ENCODE assay signal across 9 cellular contexts in genomic region chr16:85136705-85137322, GRCh38. TPM values are rescaled to one million over a fixed set of nuclear protein-coding genes. Genes with fewer than 3 reads are reported as not detected.
A peak's percentile ranks its signal among the peaks of the same experiment; 100 is the strongest.
DNase-seq lines count a peak whose midpoint lies in the region; ATAC-seq and TF ChIP-seq lines count a peak whose summit lies in the region.
"Had no signal": no experiment of that assay in that cellular context is flagged by ENCODE, and none has a peak within 500 bp of the region (broad histone marks: within the 10 kb centered on the region; RNA-seq: fewer than 3 reads in every experiment).

No MANE protein-coding gene starts in this region.

- H2BK5ac ChIP-seq in IMR-90 (ENCODE audit: low read depth, low read length, poor library complexity, severe bottlenecking), result no peak overlapping the region

- intact Hi-C loops in IMR-90 (cut with micrococcal nuclease) (no loop called here), body of pancreas (cut with DNase I) (no loop called here), left colon (cut with DNase I, micrococcal nuclease) (loop anchor here in 1 of 2 donors (10.0 kb wide), 1 partner anchor 68 kb away; no protein-coding TSS in a partner anchor)

- WGBS in IMR-90 (ENCODE audit: extremely low coverage in 2 of 2, insufficient read length in 1 of 2), 2 experiments, result 77% methylated on average over 9 of the region's 17 CpGs; no CpG with 5 or more reads in 1 of the 2 experiments
- 72 to 77% methylated on average over 14 to 16 of the region's 17 CpGs for WGBS in body of pancreas, 2 donors

- H2BK15ac ChIP-seq in IMR-90 (ENCODE audit: low read depth, low read length), result peak overlapping the region; percentile 34; the same call in 1 of the 3 replicates

- no peak for DNase-seq in IMR-90
- DNase-seq in body of pancreas, result peak; percentile 43 to 53 (median 46)
- peak in 1 of 2 donors; percentile 48 for DNase-seq in left colon
- DNase-seq in stromal cell of bone marrow (ENCODE audit: low read depth), result peak; percentile 41
- no peak for DNase-seq in activated CD4-positive, alpha-beta T cell treated with anti-CD3 and anti-CD28 coated beads for 1 hour
- DNase-seq in stimulated activated CD4-positive, alpha-beta T cell treated with anti-CD3 and anti-CD28 coated beads, Interleukin-4, amount 100 ng/mL, for 24 hours, result no peak
- DNase-seq: islet precursor cell had no signal

- H3K4me1 ChIP-seq in IMR-90 (ENCODE audit: control insufficient read depth, insufficient read depth, low read length) (peaks cover 17% of the 10 kb centered on the region), body of pancreas (peaks cover 26% of the 10 kb centered on the region)

- peak overlapping the region; percentile 68; the same call in 1 of the 2 replicates for H4K91ac ChIP-seq in IMR-90 (ENCODE audit: insufficient read depth, low read depth, low read length)

- no peaks in the 10 kb centered on the region for H3K79me1 ChIP-seq in IMR-90 (ENCODE audit: low read depth in 1 of 2, low read length in 2 of 2)

- H2AK5ac ChIP-seq in IMR-90 (ENCODE audit: low read depth, low read length), result peak overlapping the region; percentile 94

- H3K9ac ChIP-seq in IMR-90 (ENCODE audit: low read depth, low read length), result no peak overlapping the region

- H3K23ac ChIP-seq in IMR-90 (ENCODE audit: low read depth, low read length), result peak overlapping the region; percentile 84

- dilution Hi-C loops in IMR-90 (cut with HindIII; ENCODE audit: low sequenced_read_pairs, unreplicated experiment), result no loop called here

- TF ChIP-seq CTCF in IMR-90 (conservative IDR thresholded peaks at IDR 0.05; ENCODE audit: low read depth, low read length) (no peak), body of pancreas (IDR thresholded peaks at IDR 0.05) (no peak)

- POLR2A ChIA-PET in IMR-90 (lab: Charles Lee; ENCODE audit: unreplicated experiment), result no interaction called here

- H3K14ac ChIP-seq in IMR-90 (replicated peaks; ENCODE audit: low read depth, low read length), result peak overlapping the region; percentile 78

- H2AK9ac ChIP-seq in IMR-90 (replicated peaks; ENCODE audit: low read depth, low read length, poor library complexity), result peak overlapping the region; percentile 91

- H3K4me2 ChIP-seq in IMR-90 (ENCODE audit: low read depth, low read length), result peak overlapping the region; percentile 11

- H3K27ac ChIP-seq in IMR-90 (ENCODE audit: insufficient read depth, low read length) (no peak overlapping the region), body of pancreas (peak overlapping the region; percentile 68 to 81 (median 72))

- peak overlapping the region; percentile 58 for H3K4ac ChIP-seq in IMR-90 (ENCODE audit: low read depth, low read length)

- H3K18ac ChIP-seq in IMR-90 (ENCODE audit: low read depth, low read length), result no peak overlapping the region

- H3K27me3 ChIP-seq in IMR-90 (ENCODE audit: control insufficient read depth, insufficient read depth, low read length) (no peaks in the 10 kb centered on the region), body of pancreas (no peaks in the 10 kb centered on the region)

- H4K20me1 ChIP-seq in IMR-90 (ENCODE audit: insufficient read depth, low read length), result no peaks in the 10 kb centered on the region

- H3K36me3 ChIP-seq in IMR-90 (ENCODE audit: control insufficient read depth, insufficient read depth, low read length) (no peaks in the 10 kb centered on the region), body of pancreas (replicated peaks in 1 of 2; ENCODE audit: insufficient read depth in 1 of 2, low read depth in 2 of 2) (no peaks in the 10 kb centered on the region)

- H4K8ac ChIP-seq in IMR-90 (ENCODE audit: low read depth in 2 of 2, low read length in 2 of 2), result peak overlapping the region; percentile 71 to 94; a peak in 3 of 4 replicates

- peak overlapping the region; percentile 76 for H2BK120ac ChIP-seq in IMR-90 (ENCODE audit: low read depth, low read length)

- CTCF ChIA-PET in IMR-90 (lab: Yijun Ruan, JAX), result interaction anchor here (0.6 kb wide), 1 partner anchor 194 kb away, joined by 3 read pairs; no protein-coding TSS in a partner anchor

- peak overlapping the region; percentile 41; the same call in 1 of the 2 replicates for H2BK20ac ChIP-seq in IMR-90 (ENCODE audit: low read depth, low read length)

- TF ChIP-seq RAD21 in IMR-90 (IDR thresholded peaks at IDR 0.05; ENCODE audit: low read length), result no peak

- BruUV-seq in IMR-90 (replicated peaks; lab: Mats Ljungman, UMichigan), result no TSS peak

- peak; percentile 18 for ATAC-seq in IMR-90 (ENCODE audit: low read depth)
- ATAC-seq in body of pancreas, result peak; percentile 49
- peak; percentile 42 for ATAC-seq in left colon
- no peak for ATAC-seq in HG03139 (IDR thresholded peaks at IDR 0.05; ENCODE audit: unreplicated experiment)
- no peak for ATAC-seq in GM18520 (IDR thresholded peaks at IDR 0.05; ENCODE audit: unreplicated experiment)

- in situ Hi-C loops in IMR-90 (cut with MboI; ENCODE audit: low sequenced_read_pairs), result no loop called here

- H4K5ac ChIP-seq in IMR-90 (ENCODE audit: low read depth, low read length), result no peak overlapping the region; the same call in 1 of the 2 replicates

- no peak for TF ChIP-seq POLR2A in IMR-90 (IDR thresholded peaks at IDR 0.05; ENCODE audit: low read depth, low read length)
- no peak for TF ChIP-seq POLR2A in body of pancreas (IDR thresholded peaks at IDR 0.05)

- peaks cover 18% of the 10 kb centered on the region; the same call in 1 of the 2 replicates for H3K9me1 ChIP-seq in IMR-90 (ENCODE audit: insufficient read depth, low read length)

- H3K9me3 ChIP-seq in IMR-90 (ENCODE audit: control insufficient read depth, insufficient read depth, low read length) (no peaks in the 10 kb centered on the region), body of pancreas (no peaks in the 10 kb centered on the region)

- H3K4me3 ChIP-seq in IMR-90 (ENCODE audit: insufficient read depth, low read depth, low read length) (no peak overlapping the region), body of pancreas (no peak overlapping the region)

- no peak overlapping the region; the same call in 1 of the 2 replicates for H3K56ac ChIP-seq in IMR-90 (ENCODE audit: extremely low read depth, insufficient read depth, low read length)

- peak overlapping the region; percentile 84 for H2AFZ ChIP-seq in IMR-90 (replicated peaks; ENCODE audit: low read length, poor library complexity)

TF ChIP-seq in IMR-90, 13 proteins besides CTCF, POLR2A, EP300 and RAD21:
- TF ChIP-seq FOS (IDR thresholded peaks at IDR 0.05; ENCODE audit: low read depth, low read length) (no peak), USF2 (IDR thresholded peaks at IDR 0.05; ENCODE audit: low read depth, low read length) (peak; percentile 9; the same call in 1 of the 2 replicates)

RNA-seq across cellular contexts. Expression of gene CIBAR2, which starts 24.5 kb away (rescaled TPM):
- total RNA-seq in IMR-90 (2012; rRNA removed) (0.18 TPM in 1 of 2 replicates, not detected in the other), body of pancreas (not detected), left colon (not detected)
- 0.16 and 0.24 TPM in 2 replicates for polyA plus RNA-seq in IMR-90 (2012; rRNA removed)
- polyA plus RNA-seq in IMR-90 (2012; cell fraction: cytosol; rRNA removed), result not detected in 2 replicates
- 2.0 and 3.7 TPM in 2 replicates for polyA plus RNA-seq in IMR-90 (2012; cell fraction: nucleus; rRNA removed; ENCODE audit: low replicate concordance)

Comparison
In these comparisons a context has a peak if more than half of its experiments do, and no peak if none do; other contexts are left out.
1. ATAC-seq: peak in IMR-90 (single experiment), body of pancreas (single experiment) and left colon (single experiment); none in HG03139 (single experiment) and GM18520 (single experiment).
2. DNase-seq: peak in body of pancreas (4 of 4) and stromal cell of bone marrow (single experiment); none in IMR-90 (single experiment), activated CD4-positive, alpha-beta T cell treated with anti-CD3 and anti-CD28 coated beads for 1 hour (single experiment) and stimulated activated CD4-positive, alpha-beta T cell treated with anti-CD3 and anti-CD28 coated beads, Interleukin-4, amount 100 ng/mL, for 24 hours (single experiment).